Comparison of ENCODE assay signal across 1 cellular context in the genomic region with DNA sequence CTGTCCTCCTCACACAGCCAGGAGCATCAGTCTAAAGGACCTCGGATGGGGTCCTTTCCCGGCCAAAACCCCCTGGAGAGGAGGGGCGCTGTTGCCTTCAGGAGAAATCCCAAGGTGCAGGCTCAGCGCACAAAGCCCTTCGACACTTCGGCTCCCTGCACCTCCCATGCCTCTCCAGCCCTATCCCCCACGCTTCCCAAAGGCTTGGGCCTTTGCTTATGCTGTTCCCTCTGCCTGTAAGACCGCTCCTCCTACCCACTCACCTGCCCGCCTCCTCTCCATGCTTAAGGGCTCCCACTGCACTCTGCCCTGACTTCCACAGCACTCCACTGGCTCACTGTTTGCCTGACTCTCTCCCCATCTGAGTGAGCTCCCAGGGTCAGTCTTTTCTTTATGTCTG.
TF ChIP-seq lines count a peak whose summit lies in the region.

No MANE protein-coding gene starts in this region.

TF ChIP-seq in GM12878, 131 proteins besides CTCF, POLR2A, EP300 and RAD21:
- TF ChIP-seq STAT3 (IDR thresholded peaks at IDR 0.05; ENCODE audit: low read depth, low read length), result no peak
- TF ChIP-seq CREM (IDR thresholded peaks at IDR 0.05; ENCODE audit: low read depth), result no peak
- TF ChIP-seq TCF7 (IDR thresholded peaks at IDR 0.05; ENCODE audit: borderline replicate concordance), result no peak
- no peak for TF ChIP-seq MTA2 (IDR thresholded peaks at IDR 0.05; ENCODE audit: low read depth)
- no peak for TF ChIP-seq PML (IDR thresholded peaks at IDR 0.05; ENCODE audit: low read length)
- no peak for TF ChIP-seq CEBPB (IDR thresholded peaks at IDR 0.05; ENCODE audit: borderline replicate concordance in 1 of 2, low read depth in 2 of 2, low read length in 2 of 2)
- no peak for TF ChIP-seq BHLHE40 (IDR thresholded peaks at IDR 0.05; ENCODE audit: borderline replicate concordance in 1 of 2, low read depth in 2 of 2, low read length in 1 of 2)
TF ChIP-seq in GM12878: peak in this region for 0.
